1 cellular context compared by ENCODE assay signal in genomic region chr2:10449838-10450691, GRCh38.
TF ChIP-seq lines count a peak whose summit lies in the region.

No MANE protein-coding gene starts in this region.

TF ChIP-seq in HepG2, 621 proteins besides CTCF, POLR2A, EP300 and RAD21 (continued from another document and continues in another):
- peak; percentile 71 for TF ChIP-seq JARID2 (CRISPR knock-in tag; IDR thresholded peaks at IDR 0.05; ENCODE audit: insufficient replicate concordance)
- peak; percentile 73 to 93 for TF ChIP-seq HMGXB4 (CRISPR knock-in tag; IDR thresholded peaks at IDR 0.05; ENCODE audit: borderline replicate concordance in 1 of 2, low read depth in 1 of 2)
- TF ChIP-seq, protein P1, sequence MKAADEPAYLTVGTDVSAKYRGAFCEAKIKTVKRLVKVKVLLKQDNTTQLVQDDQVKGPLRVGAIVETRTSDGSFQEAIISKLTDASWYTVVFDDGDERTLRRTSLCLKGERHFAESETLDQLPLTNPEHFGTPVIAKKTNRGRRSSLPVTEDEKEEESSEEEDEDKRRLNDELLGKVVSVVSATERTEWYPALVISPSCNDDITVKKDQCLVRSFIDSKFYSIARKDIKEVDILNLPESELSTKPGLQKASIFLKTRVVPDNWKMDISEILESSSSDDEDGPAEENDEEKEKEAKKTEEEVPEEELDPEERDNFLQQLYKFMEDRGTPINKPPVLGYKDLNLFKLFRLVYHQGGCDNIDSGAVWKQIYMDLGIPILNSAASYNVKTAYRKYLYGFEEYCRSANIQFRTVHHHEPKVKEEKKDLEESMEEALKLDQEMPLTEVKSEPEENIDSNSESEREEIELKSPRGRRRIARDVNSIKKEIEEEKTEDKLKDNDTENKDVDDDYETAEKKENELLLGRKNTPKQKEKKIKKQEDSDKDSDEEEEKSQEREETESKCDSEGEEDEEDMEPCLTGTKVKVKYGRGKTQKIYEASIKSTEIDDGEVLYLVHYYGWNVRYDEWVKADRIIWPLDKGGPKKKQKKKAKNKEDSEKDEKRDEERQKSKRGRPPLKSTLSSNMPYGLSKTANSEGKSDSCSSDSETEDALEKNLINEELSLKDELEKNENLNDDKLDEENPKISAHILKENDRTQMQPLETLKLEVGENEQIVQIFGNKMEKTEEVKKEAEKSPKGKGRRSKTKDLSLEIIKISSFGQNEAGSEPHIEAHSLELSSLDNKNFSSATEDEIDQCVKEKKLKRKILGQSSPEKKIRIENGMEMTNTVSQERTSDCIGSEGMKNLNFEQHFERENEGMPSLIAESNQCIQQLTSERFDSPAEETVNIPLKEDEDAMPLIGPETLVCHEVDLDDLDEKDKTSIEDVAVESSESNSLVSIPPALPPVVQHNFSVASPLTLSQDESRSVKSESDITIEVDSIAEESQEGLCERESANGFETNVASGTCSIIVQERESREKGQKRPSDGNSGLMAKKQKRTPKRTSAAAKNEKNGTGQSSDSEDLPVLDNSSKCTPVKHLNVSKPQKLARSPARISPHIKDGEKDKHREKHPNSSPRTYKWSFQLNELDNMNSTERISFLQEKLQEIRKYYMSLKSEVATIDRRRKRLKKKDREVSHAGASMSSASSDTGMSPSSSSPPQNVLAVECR (CRISPR knock-in tag; IDR thresholded peaks at IDR 0.05; ENCODE audit: borderline replicate concordance) = peak; percentile 89; the same call in 1 of the 2 replicates
- peak; percentile 80 for TF ChIP-seq ZNF205 (CRISPR knock-in tag; IDR thresholded peaks at IDR 0.05)
- TF ChIP-seq CEBPB (IDR thresholded peaks at IDR 0.05; ENCODE audit: borderline replicate concordance, low read depth, low read length) = peak; percentile 99
- TF ChIP-seq JUNB (CRISPR knock-in tag; IDR thresholded peaks at IDR 0.05; ENCODE audit: borderline replicate concordance) = no peak
- TF ChIP-seq, protein P2, sequence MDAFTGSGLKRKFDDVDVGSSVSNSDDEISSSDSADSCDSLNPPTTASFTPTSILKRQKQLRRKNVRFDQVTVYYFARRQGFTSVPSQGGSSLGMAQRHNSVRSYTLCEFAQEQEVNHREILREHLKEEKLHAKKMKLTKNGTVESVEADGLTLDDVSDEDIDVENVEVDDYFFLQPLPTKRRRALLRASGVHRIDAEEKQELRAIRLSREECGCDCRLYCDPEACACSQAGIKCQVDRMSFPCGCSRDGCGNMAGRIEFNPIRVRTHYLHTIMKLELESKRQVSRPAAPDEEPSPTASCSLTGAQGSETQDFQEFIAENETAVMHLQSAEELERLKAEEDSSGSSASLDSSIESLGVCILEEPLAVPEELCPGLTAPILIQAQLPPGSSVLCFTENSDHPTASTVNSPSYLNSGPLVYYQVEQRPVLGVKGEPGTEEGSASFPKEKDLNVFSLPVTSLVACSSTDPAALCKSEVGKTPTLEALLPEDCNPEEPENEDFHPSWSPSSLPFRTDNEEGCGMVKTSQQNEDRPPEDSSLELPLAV (CRISPR knock-in tag; conservative IDR thresholded peaks at IDR 0.05; ENCODE audit: low read depth) = no peak
- no peak; the same call in 1 of the 2 replicates for TF ChIP-seq ZHX1 (CRISPR knock-in tag; IDR thresholded peaks at IDR 0.05; ENCODE audit: low read depth)
- TF ChIP-seq SP5 (CRISPR knock-in tag; IDR thresholded peaks at IDR 0.05; ENCODE audit: borderline replicate concordance, low read depth) = peak; percentile 48; the same call in 1 of the 2 replicates
- peak; percentile 70 for TF ChIP-seq GMEB1 (CRISPR knock-in tag; IDR thresholded peaks at IDR 0.05; ENCODE audit: borderline replicate concordance)
- TF ChIP-seq, protein P3, sequence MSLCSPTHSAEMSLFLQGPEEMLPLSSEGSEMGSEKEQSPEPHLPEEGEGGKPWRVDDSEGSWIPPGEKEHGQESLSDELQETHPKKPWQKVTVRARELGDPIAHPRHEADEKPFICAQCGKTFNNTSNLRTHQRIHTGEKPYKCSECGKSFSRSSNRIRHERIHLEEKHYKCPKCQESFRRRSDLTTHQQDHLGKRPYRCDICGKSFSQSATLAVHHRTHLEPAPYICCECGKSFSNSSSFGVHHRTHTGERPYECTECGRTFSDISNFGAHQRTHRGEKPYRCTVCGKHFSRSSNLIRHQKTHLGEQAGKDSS (CRISPR knock-in tag; IDR thresholded peaks at IDR 0.05; ENCODE audit: borderline replicate concordance, low read depth) = peak; percentile 80
- TF ChIP-seq EED (CRISPR knock-in tag; IDR thresholded peaks at IDR 0.05) = no peak
- no peak for TF ChIP-seq ZNF10 (CRISPR knock-in tag; IDR thresholded peaks at IDR 0.05; ENCODE audit: borderline replicate concordance, low read depth)
- TF ChIP-seq NR3C1 (CRISPR knock-in tag; IDR thresholded peaks at IDR 0.05) = no peak
- no peak for TF ChIP-seq ZNF34 (CRISPR knock-in tag; IDR thresholded peaks at IDR 0.05; ENCODE audit: borderline replicate concordance)
- TF ChIP-seq ZNF580 (CRISPR knock-in tag; IDR thresholded peaks at IDR 0.05; ENCODE audit: borderline replicate concordance, low read depth) = peak; percentile 95; the same call in 1 of the 2 replicates
- peak; percentile 87 for TF ChIP-seq ARID3A (IDR thresholded peaks at IDR 0.05; ENCODE audit: low read depth, low read length)
- peak; percentile 78 for TF ChIP-seq SP4 (CRISPR knock-in tag; IDR thresholded peaks at IDR 0.05)
- no peak for TF ChIP-seq RNF2 (conservative IDR thresholded peaks at IDR 0.05; ENCODE audit: low read depth)
- TF ChIP-seq, protein P4, sequence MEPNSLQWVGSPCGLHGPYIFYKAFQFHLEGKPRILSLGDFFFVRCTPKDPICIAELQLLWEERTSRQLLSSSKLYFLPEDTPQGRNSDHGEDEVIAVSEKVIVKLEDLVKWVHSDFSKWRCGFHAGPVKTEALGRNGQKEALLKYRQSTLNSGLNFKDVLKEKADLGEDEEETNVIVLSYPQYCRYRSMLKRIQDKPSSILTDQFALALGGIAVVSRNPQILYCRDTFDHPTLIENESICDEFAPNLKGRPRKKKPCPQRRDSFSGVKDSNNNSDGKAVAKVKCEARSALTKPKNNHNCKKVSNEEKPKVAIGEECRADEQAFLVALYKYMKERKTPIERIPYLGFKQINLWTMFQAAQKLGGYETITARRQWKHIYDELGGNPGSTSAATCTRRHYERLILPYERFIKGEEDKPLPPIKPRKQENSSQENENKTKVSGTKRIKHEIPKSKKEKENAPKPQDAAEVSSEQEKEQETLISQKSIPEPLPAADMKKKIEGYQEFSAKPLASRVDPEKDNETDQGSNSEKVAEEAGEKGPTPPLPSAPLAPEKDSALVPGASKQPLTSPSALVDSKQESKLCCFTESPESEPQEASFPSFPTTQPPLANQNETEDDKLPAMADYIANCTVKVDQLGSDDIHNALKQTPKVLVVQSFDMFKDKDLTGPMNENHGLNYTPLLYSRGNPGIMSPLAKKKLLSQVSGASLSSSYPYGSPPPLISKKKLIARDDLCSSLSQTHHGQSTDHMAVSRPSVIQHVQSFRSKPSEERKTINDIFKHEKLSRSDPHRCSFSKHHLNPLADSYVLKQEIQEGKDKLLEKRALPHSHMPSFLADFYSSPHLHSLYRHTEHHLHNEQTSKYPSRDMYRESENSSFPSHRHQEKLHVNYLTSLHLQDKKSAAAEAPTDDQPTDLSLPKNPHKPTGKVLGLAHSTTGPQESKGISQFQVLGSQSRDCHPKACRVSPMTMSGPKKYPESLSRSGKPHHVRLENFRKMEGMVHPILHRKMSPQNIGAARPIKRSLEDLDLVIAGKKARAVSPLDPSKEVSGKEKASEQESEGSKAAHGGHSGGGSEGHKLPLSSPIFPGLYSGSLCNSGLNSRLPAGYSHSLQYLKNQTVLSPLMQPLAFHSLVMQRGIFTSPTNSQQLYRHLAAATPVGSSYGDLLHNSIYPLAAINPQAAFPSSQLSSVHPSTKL (CRISPR knock-in tag; IDR thresholded peaks at IDR 0.05) = peak; percentile 94
- no peak for TF ChIP-seq ZNF383 (CRISPR knock-in tag; IDR thresholded peaks at IDR 0.05; ENCODE audit: borderline replicate concordance)
- peak; percentile 69; the same call in 1 of the 2 replicates for TF ChIP-seq ZFP90 (CRISPR knock-in tag; IDR thresholded peaks at IDR 0.05; ENCODE audit: borderline replicate concordance)
- TF ChIP-seq, protein P5, sequence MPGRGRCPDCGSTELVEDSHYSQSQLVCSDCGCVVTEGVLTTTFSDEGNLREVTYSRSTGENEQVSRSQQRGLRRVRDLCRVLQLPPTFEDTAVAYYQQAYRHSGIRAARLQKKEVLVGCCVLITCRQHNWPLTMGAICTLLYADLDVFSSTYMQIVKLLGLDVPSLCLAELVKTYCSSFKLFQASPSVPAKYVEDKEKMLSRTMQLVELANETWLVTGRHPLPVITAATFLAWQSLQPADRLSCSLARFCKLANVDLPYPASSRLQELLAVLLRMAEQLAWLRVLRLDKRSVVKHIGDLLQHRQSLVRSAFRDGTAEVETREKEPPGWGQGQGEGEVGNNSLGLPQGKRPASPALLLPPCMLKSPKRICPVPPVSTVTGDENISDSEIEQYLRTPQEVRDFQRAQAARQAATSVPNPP (CRISPR knock-in tag; IDR thresholded peaks at IDR 0.05) = no peak
- TF ChIP-seq IRF9 (CRISPR knock-in tag; IDR thresholded peaks at IDR 0.05; ENCODE audit: borderline replicate concordance) = peak; percentile 78; the same call in 1 of the 2 replicates
- no peak for TF ChIP-seq ZNF441 (CRISPR knock-in tag; IDR thresholded peaks at IDR 0.05; ENCODE audit: borderline replicate concordance)
- TF ChIP-seq IKZF4 (CRISPR knock-in tag; IDR thresholded peaks at IDR 0.05; ENCODE audit: borderline replicate concordance, low read depth, not compliant biosample characterization) = no peak
- TF ChIP-seq, protein P6, sequence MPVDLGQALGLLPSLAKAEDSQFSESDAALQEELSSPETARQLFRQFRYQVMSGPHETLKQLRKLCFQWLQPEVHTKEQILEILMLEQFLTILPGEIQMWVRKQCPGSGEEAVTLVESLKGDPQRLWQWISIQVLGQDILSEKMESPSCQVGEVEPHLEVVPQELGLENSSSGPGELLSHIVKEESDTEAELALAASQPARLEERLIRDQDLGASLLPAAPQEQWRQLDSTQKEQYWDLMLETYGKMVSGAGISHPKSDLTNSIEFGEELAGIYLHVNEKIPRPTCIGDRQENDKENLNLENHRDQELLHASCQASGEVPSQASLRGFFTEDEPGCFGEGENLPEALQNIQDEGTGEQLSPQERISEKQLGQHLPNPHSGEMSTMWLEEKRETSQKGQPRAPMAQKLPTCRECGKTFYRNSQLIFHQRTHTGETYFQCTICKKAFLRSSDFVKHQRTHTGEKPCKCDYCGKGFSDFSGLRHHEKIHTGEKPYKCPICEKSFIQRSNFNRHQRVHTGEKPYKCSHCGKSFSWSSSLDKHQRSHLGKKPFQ (CRISPR knock-in tag; IDR thresholded peaks at IDR 0.05; ENCODE audit: insufficient replicate concordance) = peak; percentile 37
